Comparison of ENCODE assay signal across 8 cellular contexts in the genomic region with DNA sequence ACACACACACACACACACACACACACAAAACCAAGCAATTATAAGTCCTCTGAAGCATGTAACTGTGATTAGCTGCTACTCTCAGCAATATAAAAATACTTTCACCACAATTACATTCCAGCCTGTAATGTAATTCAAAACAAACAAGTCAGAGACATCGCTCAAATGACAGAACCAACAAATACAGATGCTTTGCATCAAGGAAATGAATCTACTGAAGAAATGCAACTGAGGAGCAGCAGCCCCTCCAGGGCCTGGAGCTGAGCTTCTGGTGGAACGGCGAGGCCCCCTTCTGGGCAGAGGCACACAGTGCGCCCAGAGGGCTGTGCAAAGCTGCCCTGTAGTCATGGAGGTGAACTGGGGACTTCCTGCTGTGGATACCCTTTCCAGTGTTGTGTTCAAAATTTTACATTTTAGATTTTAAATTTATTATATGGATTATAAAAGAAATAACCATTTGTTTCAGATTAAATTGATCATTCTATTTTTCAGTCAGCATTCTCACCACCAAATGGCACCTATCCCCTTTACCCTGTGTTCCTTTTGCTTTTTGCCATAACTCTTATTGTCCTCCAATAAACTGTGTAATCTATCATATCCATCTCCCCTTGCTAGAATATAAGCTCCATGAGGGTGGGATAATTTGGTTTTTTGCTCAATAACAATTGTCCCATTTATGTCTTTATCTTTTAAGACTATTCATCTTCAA.
A peak's percentile ranks its signal among the peaks of the same experiment; 100 is the strongest.
DNase-seq lines count a peak whose midpoint lies in the region; ATAC-seq and TF ChIP-seq lines count a peak whose summit lies in the region.

No MANE protein-coding gene starts in this region.

- TF ChIP-seq CTCF in astrocyte of the cerebellum (IDR thresholded peaks at IDR 0.05; ENCODE audit: low read depth, low read length, missing control alignments) = peak; percentile 99

- in situ Hi-C loops in astrocyte of the cerebellum (cut with HindIII; ENCODE audit: low sequenced_read_pairs) = no loop called here

- DNase-seq in SIG-M5 treated with dmso at 0.1 percent for 504 hours (lab: John Stamatoyannopoulos, UW; ENCODE audit: unreplicated experiment) (peak; percentile 58), SIG-M5 (lab: John Stamatoyannopoulos, UW) (no peak), NCI-H1417 treated with DMSO at 0.1 percent for 48 hours (lab: John Stamatoyannopoulos, UW) (peak; percentile 24), T1000 (lab: John Stamatoyannopoulos, UW) (peak; percentile 57), astrocyte of the cerebellum (ENCODE audit: low read depth) (peak; percentile 75), hypothalamus (lab: John Stamatoyannopoulos, UW) (peak in 45 of 51 donors; percentile 3 to 71 (median 47)), smooth muscle cell of the brain vasculature (ENCODE audit: low read depth, low spot score) (peak; percentile 79)

- peak; percentile 100 for ATAC-seq in HG02798 (IDR thresholded peaks at IDR 0.05; ENCODE audit: poor library complexity, unreplicated experiment)

- H3K4me3 ChIP-seq in astrocyte of the cerebellum (ENCODE audit: low read depth, low read length) = no peak overlapping the region
